ENCODE assay signal across 7 cellular contexts in genomic region chr15:67369359-67369758, GRCh38.
"Had no signal": no experiment of that assay in that cellular context is flagged by ENCODE, and none has a peak within 500 bp of the region (broad histone marks: within the 10 kb centered on the region; RNA-seq: fewer than 3 reads in every experiment).

No MANE protein-coding gene starts in this region.

- H3K27ac Mint-ChIP-seq: IgD-negative memory B cell had no signal

- H3K4me2 ChIP-seq: KMS-11 had no signal

- DNase-seq: IMR-90, KBM-7, KG1 had no signal

- H3K27ac ChIP-seq: HL-60, KMS-11 had no signal

- H3K36me3 Mint-ChIP-seq: IgD-negative memory B cell had no signal

- H3K27me3 Mint-ChIP-seq: IgD-negative memory B cell had no signal

- H3K4me3 Mint-ChIP-seq: IgD-negative memory B cell had no signal

- H3K4me1 Mint-ChIP-seq: IgD-negative memory B cell had no signal

- H3K9ac ChIP-seq: KMS-11 had no signal

- FAIRE-seq: HTR-8/SVneo had no signal
